In genomic region chr3:31407665-31408064, GRCh38 we compare ENCODE assay signal across 16 cellular contexts.
"Had no signal": no experiment of that assay in that cellular context is flagged by ENCODE, and none has a peak within 500 bp of the region (broad histone marks: within the 10 kb centered on the region; RNA-seq: fewer than 3 reads in every experiment).

No MANE protein-coding gene starts in this region.

- ATAC-seq: activated T-helper 17 cell treated with anti-CD3 and anti-CD28 coated beads, Interleukin-2, amount 50 U/mL, for 72 hours; lower lobe of right lung; naive thymus-derived CD8-positive, alpha-beta T cell; stimulated activated effector memory CD8-positive, alpha-beta T cell treated with anti-CD3 and anti-CD28 coated beads, Interleukin-12 subunit alpha, Interleukin-12 subunit beta, amount 100 ng/mL, for 72 hours had no signal

- FAIRE-seq: bronchial epithelial cell, colon, endothelial cell of umbilical vein had no signal

- DNase-seq: activated CD4-positive, alpha-beta T cell treated with anti-CD3 and anti-CD28 coated beads, Interleukin-2, amount 10 ng/mL, durations not matched to agents 7 days and 5 days; activated CD4-positive, CD25-positive, alpha-beta regulatory T cell; activated CD8-positive, alpha-beta memory T cell treated with anti-CD3 and anti-CD28 coated beads for 24 hours; activated naive CD4-positive, alpha-beta T cell treated with anti-CD3 and anti-CD28 coated beads for 36 hours; activated T-cell treated with anti-CD3 and anti-CD28 coated beads for 4 hours; adrenal gland; glutamatergic neuron; lower lobe of right lung; naive thymus-derived CD8-positive, alpha-beta T cell; posterior cingulate gyrus; T-helper 2 cell had no signal
